ENCODE assay signal across 10 cellular contexts in the genomic region with DNA sequence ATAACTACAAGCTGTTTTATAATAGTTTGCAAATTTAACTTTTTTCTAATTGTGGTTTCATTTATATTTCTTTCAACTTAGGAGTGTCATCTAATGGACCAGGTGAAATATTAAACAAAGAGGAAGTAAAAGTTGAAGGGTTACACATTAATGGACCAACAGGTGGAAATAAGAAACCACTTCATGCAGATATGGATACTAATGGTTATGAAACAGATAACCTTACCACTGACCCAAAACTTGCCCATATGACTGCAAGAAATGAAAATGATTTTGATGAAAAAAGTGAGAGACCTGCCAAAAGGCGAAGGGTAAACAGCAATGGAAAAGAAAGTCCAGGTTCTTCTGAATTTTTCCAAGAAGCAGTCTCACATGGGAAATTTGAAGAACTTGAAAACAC. TPM values are rescaled to one million over a fixed set of nuclear protein-coding genes. Genes with fewer than 3 reads are reported as not detected.
A peak's percentile ranks its signal among the peaks of the same experiment; 100 is the strongest.
DNase-seq lines count a peak whose midpoint lies in the region; ATAC-seq and TF ChIP-seq lines count a peak whose summit lies in the region.
"Had no signal": no experiment of that assay in that cellular context is flagged by ENCODE, and none has a peak within 500 bp of the region (broad histone marks: within the 10 kb centered on the region; RNA-seq: fewer than 3 reads in every experiment).

No MANE protein-coding gene starts in this region.

- TF ChIP-seq POLR2A in prostate gland (IDR thresholded peaks at IDR 0.05), result no peak

- no peaks in the 10 kb centered on the region for H3K27me3 ChIP-seq in prostate gland (replicated peaks; ENCODE audit: insufficient read depth)

- TF ChIP-seq CTCF in Calu3 (IDR thresholded peaks at IDR 0.05; ENCODE audit: unreplicated experiment), result no peak
- no peak for TF ChIP-seq CTCF in activated B cell treated with CpG ODN at 0.5 μM for 24 hours (IDR thresholded peaks at IDR 0.05)
- no peak for TF ChIP-seq CTCF in prostate gland (IDR thresholded peaks at IDR 0.05)
- TF ChIP-seq CTCF in glutamatergic neuron (IDR thresholded peaks at IDR 0.05; ENCODE audit: partially characterized antibody, unreplicated experiment), result no peak

- POLR2A ChIA-PET in activated B cell treated with CpG ODN at 0.5 μM for 24 hours (lab: Charles Lee), result no interaction called here

- no peaks in the 10 kb centered on the region for H3K9me3 ChIP-seq in prostate gland

- intact Hi-C loops in Calu3 (cut with micrococcal nuclease; ENCODE audit: unreplicated experiment) (loop anchor here (2.0 to 5.0 kb wide), 4 partner anchors 50 to 217 kb away; a partner anchor contains a TSS), activated B cell treated with CpG ODN at 0.5 μM for 24 hours (cut with micrococcal nuclease) (loop anchor here (5.0 kb wide), 2 partner anchors 37 to 448 kb away; a partner anchor contains a TSS), prostate gland (cut with DNase I) (loop anchor here (10.0 kb wide), 1 partner anchor 60 kb away; a partner anchor contains a TSS)

- peak overlapping the region; percentile 20 for H3K4me3 Mint-ChIP-seq in Calu3 (ENCODE audit: low read depth, unreplicated experiment)
- no peak overlapping the region for H3K4me3 Mint-ChIP-seq in activated B cell treated with CpG ODN at 0.5 μM for 24 hours
- H3K4me3 Mint-ChIP-seq in glutamatergic neuron (ENCODE audit: unreplicated experiment), result no peak overlapping the region
- H3K4me3 Mint-ChIP-seq: CD8-positive, alpha-beta T cell; HFFc6 had no signal

- DNase-seq in Calu3 (peak; percentile 9), GM19240 (ENCODE audit: insufficient read length, low spot score) (peak; percentile 8), activated B cell treated with CpG ODN at 0.5 μM for 24 hours (no peak), prostate gland (ENCODE audit: low spot score) (no peak), glutamatergic neuron (no peak), NCI-H774 (lab: John Stamatoyannopoulos, UW) (no peak)
- DNase-seq in stimulated activated CD4-positive, alpha-beta T cell treated with anti-CD3 and anti-CD28 coated beads, Interleukin-4, amount 100 ng/mL, for 24 hours, result no peak
- DNase-seq: CD8-positive, alpha-beta T cell; HFFc6 had no signal

- WGBS in prostate gland, result 94% methylated on average over 1 of the region's 1 CpG

- H3K27ac Mint-ChIP-seq in Calu3 (ENCODE audit: unreplicated experiment) (peak overlapping the region; percentile 63), activated B cell treated with CpG ODN at 0.5 μM for 24 hours (peak overlapping the region; percentile 26), glutamatergic neuron (ENCODE audit: unreplicated experiment) (no peak overlapping the region)
- H3K27ac Mint-ChIP-seq: CD8-positive, alpha-beta T cell had no signal

- ATAC-seq in HG02938 (IDR thresholded peaks at IDR 0.05; ENCODE audit: unreplicated experiment) (peak; percentile 91), activated B cell treated with CpG ODN at 0.5 μM for 24 hours (ENCODE audit: low read depth) (peak; percentile 64)
- ATAC-seq: CD8-positive, alpha-beta T cell had no signal

- no peaks in the 10 kb centered on the region for H3K4me1 ChIP-seq in prostate gland (replicated peaks)

- H3K27me3 Mint-ChIP-seq in Calu3 (ENCODE audit: unreplicated experiment) (no peaks in the 10 kb centered on the region), activated B cell treated with CpG ODN at 0.5 μM for 24 hours (no peaks in the 10 kb centered on the region), glutamatergic neuron (ENCODE audit: unreplicated experiment) (no peaks in the 10 kb centered on the region)

- H3K4me1 Mint-ChIP-seq in Calu3 (ENCODE audit: low read depth, unreplicated experiment) (peaks cover 14% of the 10 kb centered on the region), activated B cell treated with CpG ODN at 0.5 μM for 24 hours (peaks cover 19% of the 10 kb centered on the region), glutamatergic neuron (ENCODE audit: low read depth, unreplicated experiment) (no peaks in the 10 kb centered on the region)

- CTCF ChIA-PET in Calu3 (lab: Charles Lee) (no interaction called here), activated B cell treated with CpG ODN at 0.5 μM for 24 hours (lab: Charles Lee) (interaction anchor here (1.4 to 1.7 kb wide), 2 partner anchors 11 to 165 kb away, joined by 3 to 4 read pairs; no protein-coding TSS in a partner anchor)

- H3K27ac ChIP-seq in prostate gland, result no peak overlapping the region

- H3K36me3 Mint-ChIP-seq in Calu3 (ENCODE audit: insufficient read depth, unreplicated experiment), result peaks cover 33% of the 10 kb centered on the region
- H3K36me3 Mint-ChIP-seq in activated B cell treated with CpG ODN at 0.5 μM for 24 hours (ENCODE audit: low read depth), result peaks cover 66% of the 10 kb centered on the region
- no peaks in the 10 kb centered on the region for H3K36me3 Mint-ChIP-seq in glutamatergic neuron (ENCODE audit: unreplicated experiment)

- no TSS peak for BruUV-seq in Calu3 (replicated peaks; lab: Mats Ljungman, UMichigan)

- H3K36me3 ChIP-seq in prostate gland, result no peaks in the 10 kb centered on the region

- no peak overlapping the region for H3K4me3 ChIP-seq in prostate gland

- no peaks in the 10 kb centered on the region for H3K9me3 Mint-ChIP-seq in Calu3 (ENCODE audit: low read depth, unreplicated experiment)
- H3K9me3 Mint-ChIP-seq in activated B cell treated with CpG ODN at 0.5 μM for 24 hours, result no peaks in the 10 kb centered on the region
- H3K9me3 Mint-ChIP-seq in glutamatergic neuron (ENCODE audit: unreplicated experiment), result no peaks in the 10 kb centered on the region
- H3K9me3 Mint-ChIP-seq: CD8-positive, alpha-beta T cell; HFFc6 had no signal

RNA-seq across cellular contexts. Expression of a gene that starts 59.7 kb away (rescaled TPM):
- total RNA-seq in Calu3 (2022) (27.4 and 29.5 TPM in 2 replicates), activated B cell treated with CpG ODN at 0.5 μM for 24 hours (39.1 and 39.2 TPM in 2 replicates), prostate gland (10 to 100 TPM; 22.2 to 45.6 TPM), glutamatergic neuron (ENCODE audit: unreplicated experiment) (19.0 TPM)

RNA-seq across cellular contexts. Expression of a gene that starts 59.8 kb away (rescaled TPM):
- total RNA-seq in Calu3 (2022) (5.6 and 6.0 TPM in 2 replicates), activated B cell treated with CpG ODN at 0.5 μM for 24 hours (0.75 and 3.4 TPM in 2 replicates), prostate gland (1 to 10 TPM; 8.0 to 8.5 TPM), glutamatergic neuron (ENCODE audit: unreplicated experiment) (0.78 TPM)

Comparison
In these comparisons a context has a peak if more than half of its experiments do, and no peak if none do; other contexts are left out.
1. DNase-seq: peak in Calu3 (single experiment) and GM19240 (single experiment); none in activated B cell treated with CpG ODN at 0.5 μM for 24 hours (single experiment), stimulated activated CD4-positive, alpha-beta T cell treated with anti-CD3 and anti-CD28 coated beads, Interleukin-4, amount 100 ng/mL, for 24 hours (single experiment), prostate gland (single experiment), glutamatergic neuron (single experiment) and NCI-H774 (single experiment).